ENCODE assay signal across 8 cellular contexts in the genomic region with DNA sequence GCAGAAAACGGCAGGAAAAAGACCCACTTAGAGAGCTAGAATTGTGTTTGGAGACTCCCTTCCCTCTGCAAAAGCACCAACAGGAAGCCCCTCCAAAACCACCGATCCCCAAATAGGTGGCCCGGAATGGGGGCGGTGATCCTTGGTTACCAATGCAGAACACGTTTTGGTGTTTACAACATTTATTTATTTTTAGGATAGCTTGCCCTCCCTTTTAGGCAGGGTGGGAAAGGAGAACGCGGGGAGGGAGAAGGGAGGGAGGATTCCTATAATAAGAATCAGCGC. TPM values are rescaled to one million over a fixed set of nuclear protein-coding genes. Genes with fewer than 3 reads are reported as not detected.
DNase-seq lines count a peak whose midpoint lies in the region; ATAC-seq and TF ChIP-seq lines count a peak whose summit lies in the region.

No MANE protein-coding gene starts in this region.

- no peaks in the 10 kb centered on the region for H3K9me3 ChIP-seq in uterus

- no peak for TF ChIP-seq CTCF in mesothelial cell of epicardium (IDR thresholded peaks at IDR 0.05; ENCODE audit: unreplicated experiment)
- TF ChIP-seq CTCF in uterus (IDR thresholded peaks at IDR 0.05): no peak

- TF ChIP-seq POLR2A in uterus (IDR thresholded peaks at IDR 0.05): no peak

- ATAC-seq in left cardiac atrium: no peak

- H3K27ac ChIP-seq in caudate nucleus (ENCODE audit: low read depth, low read length) (peak overlapping the region; percentile 97), uterus (no peak overlapping the region)

- H3K4me1 ChIP-seq in uterus: peaks cover 0 to 3% of the 10 kb centered on the region in 2 donors

- H3K4me1 Mint-ChIP-seq in mesothelial cell of epicardium: peaks cover 30% of the 10 kb centered on the region

- peak overlapping the region; percentile 81 for H3K4me3 Mint-ChIP-seq in mesothelial cell of epicardium

- intact Hi-C loops in left cardiac atrium (cut with DNase I) (loop anchor here in 1 of 2 donors (2.0 to 10.0 kb wide), 3 partner anchors 267 to 476 kb away; no protein-coding TSS in a partner anchor), cardiac septum (cut with DNase I) (no loop called here), uterus (cut with DNase I; ENCODE audit: low total_unique reads) (no loop called here)

- no peaks in the 10 kb centered on the region for H3K36me3 ChIP-seq in uterus

- H3K27ac Mint-ChIP-seq in mesothelial cell of epicardium: peak overlapping the region; percentile 89

- DNase-seq in left cardiac atrium (peak; percentile 21), cardiac septum (ENCODE audit: low spot score) (no peak), caudate nucleus (lab: John Stamatoyannopoulos, UW) (peak in 8 of 61 donors; percentile 43 to 74 (median 64)), mesothelial cell of epicardium (ENCODE audit: low spot score in 2 of 2, unreplicated experiment in 2 of 2) (peak in 1 of 2 experiments; percentile 41), uterus (no peak), SHP77 (lab: John Stamatoyannopoulos, UW) (no peak), cerebellar cortex (ENCODE audit: low spot score) (no peak), HK-2 (ENCODE audit: unreplicated experiment) (no peak)

- H3K27me3 ChIP-seq in uterus: peaks cover 0 to 9% of the 10 kb centered on the region in 2 donors

- H3K36me3 Mint-ChIP-seq in mesothelial cell of epicardium: peaks cover 5% of the 10 kb centered on the region

- H3K27me3 Mint-ChIP-seq in mesothelial cell of epicardium (ENCODE audit: low read depth): peaks cover 26% of the 10 kb centered on the region

- peak overlapping the region; percentile 21 to 40 for H3K4me3 ChIP-seq in uterus

- H3K9me3 Mint-ChIP-seq in mesothelial cell of epicardium: peaks cover 12% of the 10 kb centered on the region

RNA-seq across cellular contexts. Expression of a gene that starts 0.6 kb away (rescaled TPM):
- total RNA-seq in left cardiac atrium (10 to 100 TPM; 20.6 to 38.2 TPM), cardiac septum (3.7 TPM), mesothelial cell of epicardium (63.4 to 67.5 TPM (median 65.0 TPM) in 3 replicates), uterus (10 to 100 TPM in 3 of 4 donors, 1 to 10 TPM in 1; 6.5 to 23.2 (median 12.5) TPM)
